17 cellular contexts compared by ENCODE assay signal in genomic region chr17:41989702-41990419, GRCh38. TPM values are rescaled to one million over a fixed set of nuclear protein-coding genes. Genes with fewer than 3 reads are reported as not detected.
"Had no signal": no experiment of that assay in that cellular context is flagged by ENCODE, and none has a peak within 500 bp of the region (broad histone marks: within the 10 kb centered on the region; RNA-seq: fewer than 3 reads in every experiment).

No MANE protein-coding gene starts in this region.

- H3K4me1 ChIP-seq: ascending aorta, heart left ventricle, lower lobe of right lung had no signal

- H3K4me3 ChIP-seq: ascending aorta, heart left ventricle, lower lobe of right lung, tibial nerve had no signal

- H3K4me3 Mint-ChIP-seq: activated B cell treated with CpG ODN at 0.5 μM for 24 hours; activated CD4-positive, alpha-beta T cell treated with anti-CD3 and anti-CD28 coated beads, Interleukin-2, amount 10 ng/mL, durations not matched to agents 7 days and 5 days; activated naive CD8-positive, alpha-beta T cell treated with anti-CD3 and anti-CD28 coated beads, Interleukin-2, amount 10 ng/mL, durations not matched to agents 7 days and 5 days; naive thymus-derived CD8-positive, alpha-beta T cell; T-helper 1 cell treated with Interleukin-12 subunit alpha and Interleukin-12 subunit beta and Interleukin-4 antibody, amounts not matched to agents 30 μg/mL and 1 μg/mL, for 36 hours had no signal

- H3K4me1 Mint-ChIP-seq: activated CD4-positive, alpha-beta T cell treated with anti-CD3 and anti-CD28 coated beads, Interleukin-2, amount 10 ng/mL, durations not matched to agents 7 days and 5 days; naive thymus-derived CD8-positive, alpha-beta T cell had no signal

- DNase-seq: activated B cell treated with CpG ODN at 0.5 μM for 24 hours; activated CD4-positive, alpha-beta T cell treated with anti-CD3 and anti-CD28 coated beads, Interleukin-2, amount 10 ng/mL, durations not matched to agents 7 days and 5 days; activated gamma-delta T cell; activated naive CD8-positive, alpha-beta T cell treated with anti-CD3 and anti-CD28 coated beads, Interleukin-2, amount 10 ng/mL, durations not matched to agents 7 days and 5 days; activated T-cell treated with anti-CD3 and anti-CD28 coated beads, Interleukin-2, amount 50 U/mL, for 1 hour; effector CD4-positive, alpha-beta T cell; heart left ventricle; lower lobe of right lung; naive thymus-derived CD8-positive, alpha-beta T cell; retina had no signal

- H3K27me3 ChIP-seq: ascending aorta, heart left ventricle, neutrophil, tibial nerve had no signal

- FAIRE-seq: colon, frontal cortex, keratinocyte had no signal

- H3K9me3 ChIP-seq: ascending aorta, heart left ventricle, lower lobe of right lung, neutrophil, tibial nerve had no signal

- H3K9me3 Mint-ChIP-seq: activated B cell treated with CpG ODN at 0.5 μM for 24 hours; activated CD4-positive, alpha-beta T cell treated with anti-CD3 and anti-CD28 coated beads, Interleukin-2, amount 10 ng/mL, durations not matched to agents 7 days and 5 days; activated naive CD8-positive, alpha-beta T cell treated with anti-CD3 and anti-CD28 coated beads, Interleukin-2, amount 10 ng/mL, durations not matched to agents 7 days and 5 days; naive thymus-derived CD8-positive, alpha-beta T cell; T-helper 1 cell treated with Interleukin-12 subunit alpha and Interleukin-12 subunit beta and Interleukin-4 antibody, amounts not matched to agents 30 μg/mL and 1 μg/mL, for 36 hours had no signal

- ATAC-seq: heart left ventricle; lower lobe of right lung; naive thymus-derived CD8-positive, alpha-beta T cell had no signal

- H3K27me3 Mint-ChIP-seq: activated B cell treated with CpG ODN at 0.5 μM for 24 hours; activated CD4-positive, alpha-beta T cell treated with anti-CD3 and anti-CD28 coated beads, Interleukin-2, amount 10 ng/mL, durations not matched to agents 7 days and 5 days; activated naive CD8-positive, alpha-beta T cell treated with anti-CD3 and anti-CD28 coated beads, Interleukin-2, amount 10 ng/mL, durations not matched to agents 7 days and 5 days; naive thymus-derived CD8-positive, alpha-beta T cell had no signal

- H3K27ac Mint-ChIP-seq: activated B cell treated with CpG ODN at 0.5 μM for 24 hours; activated CD4-positive, alpha-beta T cell treated with anti-CD3 and anti-CD28 coated beads, Interleukin-2, amount 10 ng/mL, durations not matched to agents 7 days and 5 days; activated naive CD8-positive, alpha-beta T cell treated with anti-CD3 and anti-CD28 coated beads, Interleukin-2, amount 10 ng/mL, durations not matched to agents 7 days and 5 days had no signal

- H3K27ac ChIP-seq: ascending aorta, heart left ventricle, lower lobe of right lung, neutrophil had no signal

RNA-seq across cellular contexts. Expression of gene ODAD4, which starts 59.4 kb away (rescaled TPM):
- total RNA-seq: ascending aorta; naive thymus-derived CD8-positive, alpha-beta T cell had no signal
